1 cellular context compared by ENCODE assay signal in the genomic region with DNA sequence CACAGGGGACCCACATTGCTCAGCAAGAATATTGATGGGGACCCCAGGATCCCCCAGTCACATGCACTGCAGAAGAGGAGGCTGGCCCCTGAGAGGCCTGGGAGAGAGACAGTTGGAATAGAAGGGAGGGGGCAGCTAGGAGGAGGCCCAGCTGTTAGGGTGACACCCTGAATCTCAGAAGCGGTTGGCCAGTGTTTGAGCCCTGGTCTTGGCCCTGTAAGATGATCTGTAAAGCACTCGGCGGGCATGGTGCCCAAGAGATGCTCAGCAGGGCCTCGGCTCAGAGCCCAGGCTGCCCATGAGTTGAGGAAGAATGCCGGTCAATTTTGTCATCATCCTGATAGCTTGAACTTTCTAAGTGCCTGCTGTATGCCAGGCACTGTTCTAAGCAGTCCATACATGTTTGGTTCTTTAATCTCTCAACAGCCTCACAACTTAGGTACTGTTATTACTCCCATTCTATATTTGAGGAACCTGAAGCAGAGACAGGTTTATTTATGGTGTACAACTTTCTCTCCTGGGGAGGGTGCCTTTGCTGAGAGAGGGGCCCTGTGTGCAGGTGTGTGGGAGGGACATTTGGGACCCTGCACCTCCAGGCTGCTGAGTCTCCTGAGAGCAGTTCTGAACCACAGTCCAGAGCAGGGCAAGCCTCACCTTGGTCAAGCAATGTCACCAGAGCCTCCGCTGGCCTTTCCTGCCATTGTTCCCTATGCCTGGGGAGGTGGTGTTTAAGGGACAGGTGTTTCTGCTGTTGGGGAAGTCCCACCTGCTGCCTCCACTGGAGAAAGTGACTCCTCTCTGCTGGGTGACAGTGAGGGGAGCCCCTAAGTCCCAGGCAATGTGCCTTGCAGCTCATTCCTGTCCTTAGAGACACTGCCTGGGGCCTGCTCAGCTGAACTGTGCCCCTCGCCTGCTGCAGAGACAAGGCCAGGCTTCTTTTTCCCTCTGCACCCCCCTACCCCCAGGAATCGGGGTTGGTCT.
TF ChIP-seq lines count a peak whose summit lies in the region.

No MANE protein-coding gene starts in this region.

TF ChIP-seq in SK-N-SH, 30 proteins besides CTCF, POLR2A, EP300 and RAD21 (continued from another document):
- TF ChIP-seq ZBTB33 (IDR thresholded peaks at IDR 0.05; ENCODE audit: borderline replicate concordance, low read depth) (0 out of 2 replicates have a peak, but pooled peaks have one; percentile 11), EZH2phosphoT487 (IDR thresholded peaks at IDR 0.05; ENCODE audit: borderline replicate concordance, low read depth) (no peak)
